In the genomic region with DNA sequence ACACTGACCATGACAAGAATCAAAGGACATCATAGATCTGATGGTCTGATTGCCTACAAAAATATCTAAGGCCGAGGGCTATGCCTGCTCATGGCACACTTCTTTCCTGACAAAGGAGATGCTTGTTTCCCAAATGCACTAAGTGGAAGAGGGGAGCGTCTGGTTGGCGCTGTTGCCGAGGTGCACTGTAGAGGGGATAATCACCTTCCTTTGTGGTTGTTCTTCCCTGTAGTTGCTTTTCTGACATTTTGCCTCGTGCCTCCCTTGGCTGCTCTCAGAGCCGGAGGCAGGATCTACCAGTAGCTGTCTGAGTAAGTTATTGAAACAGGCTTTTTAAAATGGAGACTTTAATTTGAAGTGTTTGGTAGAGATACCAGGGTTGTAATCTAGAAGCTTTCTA, we compare ENCODE assay signal across 3 cellular contexts.
"Had no signal": no experiment of that assay in that cellular context is flagged by ENCODE, and none has a peak within 500 bp of the region (broad histone marks: within the 10 kb centered on the region; RNA-seq: fewer than 3 reads in every experiment).

No MANE protein-coding gene starts in this region.

- DNase-seq: GDM1, GF-D8 had no signal

- ATAC-seq: GM12878 had no signal

- H3K4me3 ChIP-seq: GM12878 had no signal
